In genomic region chr12:131913666-131914065, GRCh38 we compare ENCODE assay signal across 31 cellular contexts.
"Had no signal": no experiment of that assay in that cellular context is flagged by ENCODE, and none has a peak within 500 bp of the region (broad histone marks: within the 10 kb centered on the region; RNA-seq: fewer than 3 reads in every experiment).

No MANE protein-coding gene starts in this region.

- DNase-seq: activated B cell treated with CpG ODN at 0.5 μM for 24 hours; activated CD4-positive, alpha-beta T cell treated with anti-CD3 and anti-CD28 coated beads for 48 hours; activated CD4-positive, alpha-beta T cell treated with anti-CD3 and anti-CD28 coated beads, Interleukin-2, amount 50 U/mL, for 1 hour; activated CD4-positive, alpha-beta T cell treated with anti-CD3 and anti-CD28 coated beads, Interleukin-2, amount 50 U/mL, for 48 hours; activated CD8-positive, alpha-beta memory T cell treated with anti-CD3 and anti-CD28 coated beads for 24 hours; activated CD8-positive, alpha-beta T cell treated with anti-CD3 and anti-CD28 coated beads for 36 hours; activated effector memory CD4-positive, alpha-beta T cell treated with Interleukin-2 at 50 U/mL for 16 hours; activated gamma-delta T cell treated with Interleukin-2 at 50 U/mL for 16 hours; activated naive CD4-positive, alpha-beta T cell treated with anti-CD3 and anti-CD28 coated beads, Interleukin-2, amount 50 U/mL, for 16 hours; activated naive CD4-positive, alpha-beta T cell treated with Interleukin-2 at 50 U/mL for 16 hours; activated T-cell treated with anti-CD3 and anti-CD28 coated beads, Interleukin-2, amount 50 U/mL, for 4 hours; amniotic stem cell; anterior cingulate cortex; brain microvascular endothelial cell; caudate nucleus; cortex of kidney; effector CD4-positive, alpha-beta T cell; effector memory CD8-positive, alpha-beta T cell; erythroblast; foreskin keratinocyte; heart right ventricle; T-helper 17 cell; T1000; WERI-Rb-1 had no signal

- FAIRE-seq: astrocyte, bronchial epithelial cell, colon had no signal

- H3K9me3 ChIP-seq: esophagus muscularis mucosa, gastroesophageal sphincter, heart right ventricle had no signal

- H3K27me3 ChIP-seq: brain microvascular endothelial cell, esophagus muscularis mucosa, foreskin keratinocyte, gastroesophageal sphincter, heart right ventricle had no signal

- H3K27ac ChIP-seq: brain microvascular endothelial cell, foreskin keratinocyte, WERI-Rb-1 had no signal

- H3K4me1 ChIP-seq: foreskin keratinocyte had no signal

- H3K4me3 ChIP-seq: esophagus muscularis mucosa, gastroesophageal sphincter, heart right ventricle had no signal

- ATAC-seq: activated CD4-positive, CD25-positive, alpha-beta regulatory T cell treated with anti-CD3 and anti-CD28 coated beads, Interleukin-2, amount 50 U/mL, for 24 hours; activated CD8-positive, alpha-beta T cell treated with anti-CD3 and anti-CD28 coated beads for 36 hours; activated T-cell treated with anti-CD3 and anti-CD28 coated beads, Interleukin-2, amount 50 U/mL, for 4 hours; activated T-helper 17 cell treated with anti-CD3 and anti-CD28 coated beads, Interleukin-2, amount 50 U/mL, for 72 hours; effector memory CD8-positive, alpha-beta T cell; foreskin keratinocyte; gastroesophageal sphincter; T-helper 17 cell had no signal
